ENCODE assay signal across 8 cellular contexts in genomic region chr13:113393572-113394503, GRCh38. TPM values are rescaled to one million over a fixed set of nuclear protein-coding genes. Genes with fewer than 3 reads are reported as not detected.
DNase-seq lines count a peak whose midpoint lies in the region; ATAC-seq and TF ChIP-seq lines count a peak whose summit lies in the region.

No MANE protein-coding gene starts in this region.

- peak; percentile 94 for ATAC-seq in GM21423 (IDR thresholded peaks at IDR 0.05; ENCODE audit: unreplicated experiment)
- ATAC-seq in activated T-cell treated with anti-CD3 and anti-CD28 coated beads, Interleukin-2, amount 50 U/mL, for 72 hours (replicated peaks in 1 of 2): peak; percentile 95 to 97
- peak; percentile 95 to 96 for ATAC-seq in natural killer cell treated with Interleukin-12 subunit alpha and Interleukin-12 subunit beta and Interleukin-15 and Interleukin-18, amount 100 ng/mL, for 72 hours

- H3K36me3 ChIP-seq in HUES48 (ENCODE audit: control insufficient read depth, insufficient read depth, low read length): no peaks in the 10 kb centered on the region
- H3K36me3 ChIP-seq in Peyer's patch: no peaks in the 10 kb centered on the region

- no peaks in the 10 kb centered on the region for H3K9me3 Mint-ChIP-seq in activated T-cell treated with anti-CD3 and anti-CD28 coated beads, Interleukin-2, amount 50 U/mL, for 72 hours
- H3K9me3 Mint-ChIP-seq in natural killer cell treated with Interleukin-12 subunit alpha and Interleukin-12 subunit beta and Interleukin-15 and Interleukin-18, amount 100 ng/mL, for 72 hours: no peaks in the 10 kb centered on the region

- H3K27ac ChIP-seq in HUES48 (ENCODE audit: low read depth, low read length): no peak overlapping the region
- H3K27ac ChIP-seq in Peyer's patch: peak overlapping the region in 3 of 4 donors; percentile 45 to 73 (median 68)

- H3K4me3 Mint-ChIP-seq in activated T-cell treated with anti-CD3 and anti-CD28 coated beads, Interleukin-2, amount 50 U/mL, for 72 hours: peak overlapping the region; percentile 82 to 94
- peak overlapping the region; percentile 87 for H3K4me3 Mint-ChIP-seq in natural killer cell treated with Interleukin-12 subunit alpha and Interleukin-12 subunit beta and Interleukin-15 and Interleukin-18, amount 100 ng/mL, for 72 hours

- H3K4me1 ChIP-seq in HUES48 (ENCODE audit: control insufficient read depth, insufficient read depth, low read length) (peaks cover 17% of the 10 kb centered on the region), Peyer's patch (peaks cover 0 to 9% (median 4%) of the 10 kb centered on the region in 4 donors)

- DNase-seq in DMS114 treated with DMSO at 0.1 percent for 48 hours (lab: John Stamatoyannopoulos, UW; ENCODE audit: unreplicated experiment) (peak; percentile 42), Peyer's patch (peak; percentile 78 to 92 (median 87)), fibroblast of peridontal ligament (ENCODE audit: extremely low read depth) (peak; percentile 55)
- peak; percentile 86 to 93 for DNase-seq in activated T-cell treated with anti-CD3 and anti-CD28 coated beads, Interleukin-2, amount 50 U/mL, for 72 hours
- DNase-seq in natural killer cell treated with Interleukin-12 subunit alpha and Interleukin-12 subunit beta and Interleukin-15 and Interleukin-18, amount 100 ng/mL, for 72 hours (ENCODE audit: low spot score): peak; percentile 89
- DNase-seq in stimulated activated naive CD4-positive, alpha-beta T cell treated with Interleukin-2 at 50 U/mL for 16 hours (lab: John Stamatoyannopoulos, UW): peak; percentile 76

- no peaks in the 10 kb centered on the region for H3K36me3 Mint-ChIP-seq in activated T-cell treated with anti-CD3 and anti-CD28 coated beads, Interleukin-2, amount 50 U/mL, for 72 hours (ENCODE audit: insufficient read depth in 2 of 2)
- no peaks in the 10 kb centered on the region for H3K36me3 Mint-ChIP-seq in natural killer cell treated with Interleukin-12 subunit alpha and Interleukin-12 subunit beta and Interleukin-15 and Interleukin-18, amount 100 ng/mL, for 72 hours

- H3K27me3 ChIP-seq in HUES48 (ENCODE audit: control insufficient read depth, insufficient read depth, low read length): no peaks in the 10 kb centered on the region
- H3K27me3 ChIP-seq in Peyer's patch: no peaks in the 10 kb centered on the region

- H3K9me3 ChIP-seq in HUES48 (ENCODE audit: control insufficient read depth, insufficient read depth, low read length) (peaks cover 5% of the 10 kb centered on the region; the same call in 1 of the 2 replicates), Peyer's patch (no peaks in the 10 kb centered on the region)

- no peaks in the 10 kb centered on the region for H3K27me3 Mint-ChIP-seq in activated T-cell treated with anti-CD3 and anti-CD28 coated beads, Interleukin-2, amount 50 U/mL, for 72 hours (ENCODE audit: low read depth)
- H3K27me3 Mint-ChIP-seq in natural killer cell treated with Interleukin-12 subunit alpha and Interleukin-12 subunit beta and Interleukin-15 and Interleukin-18, amount 100 ng/mL, for 72 hours: no peaks in the 10 kb centered on the region

- H3K4me3 ChIP-seq in HUES48 (ENCODE audit: low read depth, low read length): peak overlapping the region; percentile 58
- peak overlapping the region; percentile 55 to 97 (median 78) for H3K4me3 ChIP-seq in Peyer's patch

- TF ChIP-seq POLR2A in Peyer's patch (IDR thresholded peaks at IDR 0.05): no peak

- peaks cover 5% of the 10 kb centered on the region for H3K4me1 Mint-ChIP-seq in activated T-cell treated with anti-CD3 and anti-CD28 coated beads, Interleukin-2, amount 50 U/mL, for 72 hours (ENCODE audit: low read depth)
- H3K4me1 Mint-ChIP-seq in natural killer cell treated with Interleukin-12 subunit alpha and Interleukin-12 subunit beta and Interleukin-15 and Interleukin-18, amount 100 ng/mL, for 72 hours (ENCODE audit: low read depth in 2 of 2): peaks cover 3 to 5% of the 10 kb centered on the region in 2 donors

- peak overlapping the region; percentile 56; the same call in 1 of the 2 replicates for H3K9ac ChIP-seq in HUES48 (ENCODE audit: low read depth, low read length)

- peak; percentile 73 to 95 (median 92) for TF ChIP-seq CTCF in Peyer's patch (IDR thresholded peaks at IDR 0.05)

- no peak overlapping the region for H3K27ac Mint-ChIP-seq in activated T-cell treated with anti-CD3 and anti-CD28 coated beads, Interleukin-2, amount 50 U/mL, for 72 hours
- peak overlapping the region in 1 of 2 donors; percentile 69 for H3K27ac Mint-ChIP-seq in natural killer cell treated with Interleukin-12 subunit alpha and Interleukin-12 subunit beta and Interleukin-15 and Interleukin-18, amount 100 ng/mL, for 72 hours

RNA-seq across cellular contexts. Expression of gene GRTP1, which starts 29.9 kb away (rescaled TPM):
- 100 to 1,000 TPM in 2 of 4 donors, 10 to 100 TPM in 2; 36.3 to 156 (median 97.9) TPM for total RNA-seq in Peyer's patch
- total RNA-seq in activated T-cell treated with anti-CD3 and anti-CD28 coated beads, Interleukin-2, amount 50 U/mL, for 72 hours: 1 to 10 TPM in 1 of 2 donors, under 1 TPM in 1; 0.79 to 2.5 TPM
- total RNA-seq in natural killer cell treated with Interleukin-12 subunit alpha and Interleukin-12 subunit beta and Interleukin-15 and Interleukin-18, amount 100 ng/mL, for 72 hours: not detected

RNA-seq across cellular contexts. Expression of gene ADPRHL1, which starts 59.5 kb away (rescaled TPM):
- total RNA-seq in Peyer's patch: 10 to 100 TPM in 1 of 4 donors, 1 to 10 TPM in 2, not detected in 1; 3.9 to 15.2 (median 5.8) TPM
- 1 to 10 TPM; 1.4 to 2.1 TPM for total RNA-seq in activated T-cell treated with anti-CD3 and anti-CD28 coated beads, Interleukin-2, amount 50 U/mL, for 72 hours
- 1 to 10 TPM; 1.8 to 1.9 TPM for total RNA-seq in natural killer cell treated with Interleukin-12 subunit alpha and Interleukin-12 subunit beta and Interleukin-15 and Interleukin-18, amount 100 ng/mL, for 72 hours

Comparison
In these comparisons a context has a peak if more than half of its experiments do, and no peak if none do; other contexts are left out.
1. RNA of gene GRTP1, which starts 29.9 kb away (total RNA-seq): 36.3 to 156 TPM in Peyer's patch; 0.79 to 2.5 TPM in activated T-cell treated with anti-CD3 and anti-CD28 coated beads, Interleukin-2, amount 50 U/mL, for 72 hours and not detected in natural killer cell treated with Interleukin-12 subunit alpha and Interleukin-12 subunit beta and Interleukin-15 and Interleukin-18, amount 100 ng/mL, for 72 hours; every median in the first group is over 10 times any median in the second.
2. Peak in every context shown above with its lines, with median percentiles within 50 percentile points of each other: DNase-seq and ATAC-seq.